Comparison of ENCODE assay signal across 32 cellular contexts in the genomic region with DNA sequence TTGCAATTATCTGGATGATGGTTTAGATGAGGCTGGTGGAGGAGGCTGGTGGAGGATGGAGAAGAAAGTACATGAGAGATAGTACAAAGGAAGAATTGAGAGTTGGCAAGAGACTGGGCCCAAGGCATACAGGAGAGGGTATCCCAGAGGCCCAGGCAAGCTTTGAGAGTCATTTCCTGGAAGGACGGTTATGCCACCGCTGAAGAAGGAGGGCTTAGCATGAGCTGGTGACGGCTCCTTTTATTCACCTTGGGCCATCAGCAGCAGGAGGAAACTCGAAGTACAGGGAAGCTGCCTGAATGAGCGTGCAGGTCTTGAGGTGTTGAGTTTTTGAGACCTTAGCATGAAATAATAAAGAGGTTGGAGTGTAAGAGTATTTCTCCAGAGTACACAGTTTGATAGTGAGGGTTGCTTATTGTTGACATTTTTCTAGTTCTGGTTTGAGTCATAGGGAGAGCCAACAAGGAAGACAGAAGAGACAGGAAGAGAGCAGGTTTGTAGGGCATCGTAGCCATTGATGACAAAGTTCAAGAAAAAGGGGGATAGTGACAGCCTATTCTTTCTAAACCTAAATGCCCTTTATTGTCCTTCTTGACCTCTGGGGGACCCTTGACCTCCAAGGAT. TPM values are rescaled to one million over a fixed set of nuclear protein-coding genes. Genes with fewer than 3 reads are reported as not detected.
DNase-seq lines count a peak whose midpoint lies in the region; ATAC-seq and TF ChIP-seq lines count a peak whose summit lies in the region.
"Had no signal": no experiment of that assay in that cellular context is flagged by ENCODE, and none has a peak within 500 bp of the region (broad histone marks: within the 10 kb centered on the region; RNA-seq: fewer than 3 reads in every experiment).

No MANE protein-coding gene starts in this region.

- intact Hi-C loops in left ventricle myocardium inferior (cut with micrococcal nuclease) (no loop called here), left cardiac atrium (cut with DNase I) (no loop called here), PC-3 (cut with micrococcal nuclease) (no loop called here), tibial artery (cut with DNase I; ENCODE audit: low total_unique reads) (loop anchor here (10.0 kb wide), 1 partner anchor 54 kb away; no protein-coding TSS in a partner anchor)

- H3K9me3 ChIP-seq in left ventricle myocardium inferior (replicated peaks) (peaks cover 8% of the 10 kb centered on the region), PC-3 (ENCODE audit: low read length) (no peaks in the 10 kb centered on the region), tibial artery (no peaks in the 10 kb centered on the region)
- H3K9me3 ChIP-seq: thoracic aorta had no signal

- H3K27ac ChIP-seq in left ventricle myocardium inferior (replicated peaks) (peak overlapping the region; percentile 82), PC-3 (ENCODE audit: low read length) (peak overlapping the region; percentile 78), tibial artery (peak overlapping the region; percentile 6 to 8)
- H3K27ac ChIP-seq: VCaP had no signal

- peaks cover 63% of the 10 kb centered on the region for H3K4me1 ChIP-seq in left ventricle myocardium inferior
- H3K4me1 ChIP-seq in PC-3 (ENCODE audit: insufficient read depth, low read length): peaks cover 43% of the 10 kb centered on the region
- peaks cover 0 to 28% (median 13%) of the 10 kb centered on the region in 4 donors for H3K4me1 ChIP-seq in tibial artery

- peaks cover 100% of the 10 kb centered on the region for H3K79me2 ChIP-seq in PC-3 (ENCODE audit: low read length)

- H3K27me3 ChIP-seq in left ventricle myocardium inferior (ENCODE audit: low read depth) (no peaks in the 10 kb centered on the region), PC-3 (ENCODE audit: low read length) (no peaks in the 10 kb centered on the region), tibial artery (no peaks in the 10 kb centered on the region)

- no TSS peak for BruUV-seq in PC-3 (replicated peaks; lab: Mats Ljungman, UMichigan)

- H3K4me3 ChIP-seq in left ventricle myocardium inferior (no peak overlapping the region), PC-3 (ENCODE audit: low read length) (peak overlapping the region; percentile 10; the same call in 1 of the 2 replicates), tibial artery (no peak overlapping the region)
- H3K4me3 ChIP-seq: K562, lung, smooth muscle cell, thoracic aorta had no signal

- H3K4me2 ChIP-seq in PC-3 (ENCODE audit: low read length): peak overlapping the region; percentile 68
- H3K4me2 ChIP-seq: smooth muscle cell had no signal

- no peaks in the 10 kb centered on the region for H4K20me1 ChIP-seq in PC-3 (ENCODE audit: low read length)

- TF ChIP-seq CTCF in left ventricle myocardium inferior (IDR thresholded peaks at IDR 0.05; ENCODE audit: borderline replicate concordance) (no peak), PC-3 (conservative IDR thresholded peaks at IDR 0.05; ENCODE audit: low read depth, low read length) (no peak), tibial artery (IDR thresholded peaks at IDR 0.05) (no peak)

- no peak overlapping the region for H2AFZ ChIP-seq in PC-3 (ENCODE audit: low read length)

- DNase-seq in left ventricle myocardium inferior: no peak
- DNase-seq in left cardiac atrium: no peak
- DNase-seq in PC-3: peak; percentile 67
- no peak for DNase-seq in tibial artery
- no peak for DNase-seq in stimulated activated CD4-positive, alpha-beta T cell treated with anti-CD3 and anti-CD28 coated beads, Interleukin-4, amount 100 ng/mL, for 24 hours
- DNase-seq in NCI-H1105 (lab: John Stamatoyannopoulos, UW): no peak
- DNase-seq: activated CD4-positive, alpha-beta T cell treated with anti-CD3 and anti-CD28 coated beads for 36 hours; activated CD8-positive, alpha-beta T cell treated with anti-CD3 and anti-CD28 coated beads for 36 hours; activated naive CD4-positive, alpha-beta T cell treated with anti-CD3 and anti-CD28 coated beads, Interleukin-2, amount 50 U/mL, for 16 hours; amygdala; CD8-positive, alpha-beta memory T cell; DMS 273 treated with DMSO at 0.1 percent for 48 hours; effector CD8-positive, alpha-beta T cell; erythroblast; head of caudate nucleus; NCI-H1105 treated with DMSO at 0.1 percent for 48 hours; NCI-H2029 treated with DMSO at 0.1 percent for 48 hours; NCI-H524 treated with DMSO at 0.1 percent for 48 hours; NK-92 treated with Interleukin-12 subunit alpha and Interleukin-12 subunit beta, amount 100 ng/mL, for 24 hours; SIG-M5; stimulated activated CD4-positive, alpha-beta T cell treated with anti-CD3 and anti-CD28 coated beads, Interleukin-1b, Interleukin-23, amount 100 ng/mL, for 48 hours; stimulated activated CD8-positive, alpha-beta memory T cell treated with anti-CD3 and anti-CD28 coated beads, Interleukin-4, amount 100 ng/mL, for 48 hours; stimulated activated naive CD8-positive, alpha-beta T cell treated with anti-CD3 and anti-CD28 coated beads, Interleukin-15, amount 100 ng/mL, for 72 hours; T1000 had no signal

- ATAC-seq in left cardiac atrium: no peak
- peak; percentile 84 for ATAC-seq in PC-3
- ATAC-seq in esophagus mucosa: peak; percentile 51
- ATAC-seq in GM18520 (IDR thresholded peaks at IDR 0.05; ENCODE audit: unreplicated experiment): no peak
- ATAC-seq: activated CD4-positive, alpha-beta T cell treated with anti-CD3 and anti-CD28 coated beads for 36 hours; activated CD8-positive, alpha-beta T cell treated with anti-CD3 and anti-CD28 coated beads for 36 hours; K562; natural killer cell treated with Interleukin-12 subunit alpha and Interleukin-12 subunit beta and Interleukin-15 and Interleukin-18, amount 100 ng/mL, for 72 hours; stimulated activated naive CD8-positive, alpha-beta T cell treated with anti-CD3 and anti-CD28 coated beads, Interleukin-15, amount 100 ng/mL, for 72 hours had no signal

- peak overlapping the region; percentile 1; the same call in 1 of the 2 replicates for H3K9ac ChIP-seq in PC-3 (ENCODE audit: low read length)

- no peaks in the 10 kb centered on the region for H3K36me3 ChIP-seq in left ventricle myocardium inferior
- H3K36me3 ChIP-seq in PC-3 (ENCODE audit: low read depth, low read length): peaks cover 32% of the 10 kb centered on the region
- H3K36me3 ChIP-seq in tibial artery: no peaks in the 10 kb centered on the region
- H3K36me3 ChIP-seq: thoracic aorta had no signal

- no peaks in the 10 kb centered on the region for H3K9me2 ChIP-seq in PC-3 (replicated peaks; ENCODE audit: low read length)

- POLR2A ChIA-PET in PC-3 (lab: Charles Lee; ENCODE audit: unreplicated experiment): no interaction called here

- CTCF ChIA-PET in PC-3 (lab: Charles Lee): no interaction called here

- peaks cover 12% of the 10 kb centered on the region for H3F3A ChIP-seq in PC-3 (ENCODE audit: low read length, unreplicated experiment)

RNA-seq across cellular contexts. Expression of gene THSD4, which starts 13.8 kb away (rescaled TPM):
- total RNA-seq in left ventricle myocardium inferior (95.8 TPM), left cardiac atrium (10 to 100 TPM; 39.8 to 68.3 TPM), PC-3 (2014; rRNA removed) (29.0 and 39.3 TPM in 2 replicates), esophagus mucosa (121 TPM)
- total RNA-seq: activated CD4-positive, alpha-beta T cell treated with anti-CD3 and anti-CD28 coated beads for 36 hours; activated CD8-positive, alpha-beta T cell treated with anti-CD3 and anti-CD28 coated beads for 36 hours; CD8-positive, alpha-beta memory T cell; natural killer cell treated with Interleukin-12 subunit alpha and Interleukin-12 subunit beta and Interleukin-15 and Interleukin-18, amount 100 ng/mL, for 72 hours had no signal

Comparison
In these comparisons a context has a peak if more than half of its experiments do, and no peak if none do; other contexts are left out.
1. H3K27ac ChIP-seq: peak in every context shown above with its lines; median percentile 82 in left ventricle myocardium inferior; 78 in PC-3; 7 in tibial artery.
2. ATAC-seq: peak in PC-3 (single experiment) and esophagus mucosa (single experiment); none in left cardiac atrium (0 of 2) and GM18520 (single experiment).